16 cellular contexts compared by ENCODE assay signal in the genomic region with DNA sequence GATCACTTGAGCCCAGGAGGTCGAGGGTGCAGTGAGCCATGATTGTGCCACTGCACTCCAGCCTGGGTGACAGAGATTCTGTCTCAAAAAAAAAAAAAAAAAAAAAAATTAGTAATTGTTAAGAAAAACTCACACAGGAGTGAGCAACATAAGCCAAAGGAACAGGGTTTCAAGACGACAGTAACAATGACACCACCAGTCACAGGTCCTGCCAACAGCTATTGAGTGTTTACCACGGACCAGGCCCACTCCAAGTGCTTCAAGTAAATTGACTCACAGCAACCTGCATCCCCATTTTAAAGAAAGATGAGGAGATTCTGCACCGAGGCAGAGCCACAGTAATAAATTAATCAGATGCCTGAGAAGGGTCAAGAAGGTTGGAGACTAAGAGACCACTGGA.
DNase-seq lines count a peak whose midpoint lies in the region; ATAC-seq and TF ChIP-seq lines count a peak whose summit lies in the region.
"Had no signal": no experiment of that assay in that cellular context is flagged by ENCODE, and none has a peak within 500 bp of the region (broad histone marks: within the 10 kb centered on the region; RNA-seq: fewer than 3 reads in every experiment).

No MANE protein-coding gene starts in this region.

- ATAC-seq in activated CD4-positive, alpha-beta T cell treated with anti-CD3 and anti-CD28 coated beads for 36 hours, result peak; percentile 87
- ATAC-seq in stimulated activated naive CD8-positive, alpha-beta T cell treated with anti-CD3 and anti-CD28 coated beads, Interleukin-15, amount 100 ng/mL, for 72 hours, result no peak
- no peak for ATAC-seq in stimulated activated naive CD8-positive, alpha-beta T cell treated with anti-CD3 and anti-CD28 coated beads, Interleukin-15, Interleukin-2, amounts not matched to agents 100 U/mL and 50 U/mL, for 24 hours
- peak; percentile 83 for ATAC-seq in stimulated activated effector memory CD8-positive, alpha-beta T cell treated with anti-CD3 and anti-CD28 coated beads, Interleukin-12 subunit alpha, Interleukin-12 subunit beta, amount 100 ng/mL, for 72 hours
- ATAC-seq: HepG2 had no signal

- CTCF ChIA-PET in activated CD4-positive, alpha-beta T cell treated with anti-CD3 and anti-CD28 coated beads for 36 hours (lab: Charles Lee), result interaction anchor here (1.2 kb wide), 1 partner anchor 32 kb away, joined by 4 read pairs; no protein-coding TSS in a partner anchor

- H3K27ac ChIP-seq in epithelial cell of prostate, result peak overlapping the region; percentile 80
- H3K27ac ChIP-seq: 22Rv1 had no signal

- H3K4me1 Mint-ChIP-seq in activated CD4-positive, alpha-beta T cell treated with anti-CD3 and anti-CD28 coated beads for 36 hours, result peaks cover 9% of the 10 kb centered on the region
- H3K4me1 Mint-ChIP-seq in stimulated activated naive CD8-positive, alpha-beta T cell treated with anti-CD3 and anti-CD28 coated beads, Interleukin-15, amount 100 ng/mL, for 72 hours, result peaks cover 9% of the 10 kb centered on the region
- peaks cover 14% of the 10 kb centered on the region for H3K4me1 Mint-ChIP-seq in stimulated activated effector memory CD8-positive, alpha-beta T cell treated with anti-CD3 and anti-CD28 coated beads, Interleukin-12 subunit alpha, Interleukin-12 subunit beta, amount 100 ng/mL, for 72 hours

- intact Hi-C loops in activated CD4-positive, alpha-beta T cell treated with anti-CD3 and anti-CD28 coated beads for 36 hours (cut with DNase I, micrococcal nuclease), result no loop called here

- no peaks in the 10 kb centered on the region for H3K36me3 Mint-ChIP-seq in activated CD4-positive, alpha-beta T cell treated with anti-CD3 and anti-CD28 coated beads for 36 hours (ENCODE audit: low read depth)
- no peaks in the 10 kb centered on the region for H3K36me3 Mint-ChIP-seq in stimulated activated effector memory CD8-positive, alpha-beta T cell treated with anti-CD3 and anti-CD28 coated beads, Interleukin-12 subunit alpha, Interleukin-12 subunit beta, amount 100 ng/mL, for 72 hours

- no peak overlapping the region for H3K4me3 Mint-ChIP-seq in activated CD4-positive, alpha-beta T cell treated with anti-CD3 and anti-CD28 coated beads for 36 hours
- H3K4me3 Mint-ChIP-seq in stimulated activated naive CD8-positive, alpha-beta T cell treated with anti-CD3 and anti-CD28 coated beads, Interleukin-15, amount 100 ng/mL, for 72 hours, result no peak overlapping the region
- no peak overlapping the region for H3K4me3 Mint-ChIP-seq in stimulated activated effector memory CD8-positive, alpha-beta T cell treated with anti-CD3 and anti-CD28 coated beads, Interleukin-12 subunit alpha, Interleukin-12 subunit beta, amount 100 ng/mL, for 72 hours

- peak; percentile 31 for DNase-seq in activated CD4-positive, alpha-beta T cell treated with anti-CD3 and anti-CD28 coated beads for 36 hours
- no peak for DNase-seq in activated CD4-positive, alpha-beta T cell treated with anti-CD3 and anti-CD28 coated beads for 4 hours
- no peak for DNase-seq in stimulated activated naive CD8-positive, alpha-beta T cell treated with anti-CD3 and anti-CD28 coated beads, Interleukin-15, amount 100 ng/mL, for 72 hours
- no peak for DNase-seq in stimulated activated naive CD8-positive, alpha-beta T cell treated with anti-CD3 and anti-CD28 coated beads, Interleukin-15, Interleukin-2, amounts not matched to agents 100 U/mL and 50 U/mL, for 24 hours
- DNase-seq in epithelial cell of prostate (ENCODE audit: low read depth, low spot score) (no peak), erythroblast (lab: John Stamatoyannopoulos, UW) (no peak), AG08396 (ENCODE audit: low spot score) (no peak)
- DNase-seq in stimulated activated effector memory CD8-positive, alpha-beta T cell treated with anti-CD3 and anti-CD28 coated beads, Interleukin-12 subunit alpha, Interleukin-12 subunit beta, amount 100 ng/mL, for 72 hours (ENCODE audit: low spot score in 2 of 2), result no peak
- DNase-seq: GF-D8, H7, NCI-H1048, NCI-H1436 treated with DMSO at 0.1 percent for 48 hours, NCI-H2081, NCI-H82 had no signal

- TF ChIP-seq POLR2A in erythroblast (IDR thresholded peaks at IDR 0.05; ENCODE audit: low read length), result no peak

- no peaks in the 10 kb centered on the region for H3K9me3 Mint-ChIP-seq in activated CD4-positive, alpha-beta T cell treated with anti-CD3 and anti-CD28 coated beads for 36 hours (ENCODE audit: low read depth)
- no peaks in the 10 kb centered on the region for H3K9me3 Mint-ChIP-seq in stimulated activated naive CD8-positive, alpha-beta T cell treated with anti-CD3 and anti-CD28 coated beads, Interleukin-15, amount 100 ng/mL, for 72 hours
- H3K9me3 Mint-ChIP-seq in stimulated activated effector memory CD8-positive, alpha-beta T cell treated with anti-CD3 and anti-CD28 coated beads, Interleukin-12 subunit alpha, Interleukin-12 subunit beta, amount 100 ng/mL, for 72 hours, result no peaks in the 10 kb centered on the region

- no peaks in the 10 kb centered on the region for H3K27me3 Mint-ChIP-seq in activated CD4-positive, alpha-beta T cell treated with anti-CD3 and anti-CD28 coated beads for 36 hours
- H3K27me3 Mint-ChIP-seq in stimulated activated naive CD8-positive, alpha-beta T cell treated with anti-CD3 and anti-CD28 coated beads, Interleukin-15, amount 100 ng/mL, for 72 hours, result no peaks in the 10 kb centered on the region

- peak overlapping the region; percentile 44 for H3K27ac Mint-ChIP-seq in activated CD4-positive, alpha-beta T cell treated with anti-CD3 and anti-CD28 coated beads for 36 hours
- peak overlapping the region; percentile 34 to 52 for H3K27ac Mint-ChIP-seq in stimulated activated naive CD8-positive, alpha-beta T cell treated with anti-CD3 and anti-CD28 coated beads, Interleukin-15, amount 100 ng/mL, for 72 hours
- H3K27ac Mint-ChIP-seq in stimulated activated effector memory CD8-positive, alpha-beta T cell treated with anti-CD3 and anti-CD28 coated beads, Interleukin-12 subunit alpha, Interleukin-12 subunit beta, amount 100 ng/mL, for 72 hours, result peak overlapping the region; percentile 56

- POLR2A ChIA-PET in activated CD4-positive, alpha-beta T cell treated with anti-CD3 and anti-CD28 coated beads for 36 hours (lab: Charles Lee), result no interaction called here

Comparison
In these comparisons a context has a peak if more than half of its experiments do, and no peak if none do; other contexts are left out.
1. ATAC-seq: peak in activated CD4-positive, alpha-beta T cell treated with anti-CD3 and anti-CD28 coated beads for 36 hours (single experiment) and stimulated activated effector memory CD8-positive, alpha-beta T cell treated with anti-CD3 and anti-CD28 coated beads, Interleukin-12 subunit alpha, Interleukin-12 subunit beta, amount 100 ng/mL, for 72 hours (single experiment); none in stimulated activated naive CD8-positive, alpha-beta T cell treated with anti-CD3 and anti-CD28 coated beads, Interleukin-15, amount 100 ng/mL, for 72 hours (single experiment) and stimulated activated naive CD8-positive, alpha-beta T cell treated with anti-CD3 and anti-CD28 coated beads, Interleukin-15, Interleukin-2, amounts not matched to agents 100 U/mL and 50 U/mL, for 24 hours (single experiment).
2. Peak in every context shown above with its lines, with median percentiles within 50 percentile points of each other: H3K27ac Mint-ChIP-seq.